ENCODE assay signal across 9 cellular contexts in genomic region chr1:29282924-29283803, GRCh38. TPM values are rescaled to one million over a fixed set of nuclear protein-coding genes. Genes with fewer than 3 reads are reported as not detected.
A peak's percentile ranks its signal among the peaks of the same experiment; 100 is the strongest.
DNase-seq lines count a peak whose midpoint lies in the region; ATAC-seq and TF ChIP-seq lines count a peak whose summit lies in the region.
"Had no signal": no experiment of that assay in that cellular context is flagged by ENCODE, and none has a peak within 500 bp of the region (broad histone marks: within the 10 kb centered on the region; RNA-seq: fewer than 3 reads in every experiment).

No MANE protein-coding gene starts in this region.

- H3K27me3 ChIP-seq in hepatocyte (no peaks in the 10 kb centered on the region), tibial nerve (no peaks in the 10 kb centered on the region)
- H3K27me3 ChIP-seq: SJSA1 had no signal

- H3K27ac Mint-ChIP-seq in activated CD4-positive, alpha-beta memory T cell treated with anti-CD3 and anti-CD28 coated beads for 36 hours, result no peak overlapping the region

- TF ChIP-seq CTCF in hepatocyte (IDR thresholded peaks at IDR 0.05; ENCODE audit: poor library complexity), result no peak
- no peak for TF ChIP-seq CTCF in tibial nerve (IDR thresholded peaks at IDR 0.05)

- no peak overlapping the region for H2AFZ ChIP-seq in hepatocyte

- no peak overlapping the region for H3K27ac ChIP-seq in hepatocyte
- peak overlapping the region in 2 of 4 donors; percentile 51 to 73 for H3K27ac ChIP-seq in tibial nerve
- H3K27ac ChIP-seq: SJSA1 had no signal

- no peaks in the 10 kb centered on the region for H3K9me3 Mint-ChIP-seq in activated CD4-positive, alpha-beta memory T cell treated with anti-CD3 and anti-CD28 coated beads for 36 hours

- TF ChIP-seq POLR2A in tibial nerve (IDR thresholded peaks at IDR 0.05), result no peak

- H3K4me1 Mint-ChIP-seq in activated CD4-positive, alpha-beta memory T cell treated with anti-CD3 and anti-CD28 coated beads for 36 hours (ENCODE audit: low read depth), result peaks cover 4% of the 10 kb centered on the region

- intact Hi-C loops in activated CD4-positive, alpha-beta memory T cell treated with anti-CD3 and anti-CD28 coated beads for 36 hours (cut with micrococcal nuclease), result no loop called here

- TF ChIP-seq EP300 in tibial nerve (IDR thresholded peaks at IDR 0.05), result no peak

- no peaks in the 10 kb centered on the region for H3K36me3 ChIP-seq in hepatocyte (replicated peaks; ENCODE audit: insufficient read depth, low read depth)
- H3K36me3 ChIP-seq in tibial nerve, result peaks cover 0 to 36% (median 0%) of the 10 kb centered on the region in 3 donors
- H3K36me3 ChIP-seq: SJSA1 had no signal

- H3K4me3 Mint-ChIP-seq in activated CD4-positive, alpha-beta memory T cell treated with anti-CD3 and anti-CD28 coated beads for 36 hours, result no peak overlapping the region

- no peak overlapping the region for H3K4me3 ChIP-seq in hepatocyte
- peak overlapping the region in 1 of 4 donors; percentile 24 for H3K4me3 ChIP-seq in tibial nerve
- H3K4me3 ChIP-seq: SJSA1 had no signal

- POLR2A ChIA-PET in activated CD4-positive, alpha-beta memory T cell treated with anti-CD3 and anti-CD28 coated beads for 36 hours (lab: Charles Lee), result no interaction called here

- ATAC-seq in GM21423 (IDR thresholded peaks at IDR 0.05; ENCODE audit: unreplicated experiment), result no peak
- no peak for ATAC-seq in GM18909 (IDR thresholded peaks at IDR 0.05; ENCODE audit: poor library complexity, unreplicated experiment)

- no peak overlapping the region for H3K4me2 ChIP-seq in hepatocyte

- no peaks in the 10 kb centered on the region for H3K9me2 ChIP-seq in hepatocyte (replicated peaks; ENCODE audit: insufficient read depth)

- no peaks in the 10 kb centered on the region for H4K20me1 ChIP-seq in hepatocyte (ENCODE audit: insufficient read depth, poor library complexity, severe bottlenecking)

- no peaks in the 10 kb centered on the region for H3K36me3 Mint-ChIP-seq in activated CD4-positive, alpha-beta memory T cell treated with anti-CD3 and anti-CD28 coated beads for 36 hours

- WGBS in hepatocyte (ENCODE audit: low lambda C conversion rate, missing lambda C conversion rate), result 38% methylated on average over 6 of the region's 16 CpGs
- 24 to 31% methylated on average over 16 of the region's 16 CpGs for WGBS in tibial nerve, 2 donors

- no peaks in the 10 kb centered on the region for H3K27me3 Mint-ChIP-seq in activated CD4-positive, alpha-beta memory T cell treated with anti-CD3 and anti-CD28 coated beads for 36 hours

- H3K79me2 ChIP-seq in hepatocyte, result no peaks in the 10 kb centered on the region

- no peaks in the 10 kb centered on the region for H3K4me1 ChIP-seq in hepatocyte (ENCODE audit: insufficient read depth)
- peaks cover 0 to 35% (median 0%) of the 10 kb centered on the region in 4 donors for H3K4me1 ChIP-seq in tibial nerve

- CTCF ChIA-PET in activated CD4-positive, alpha-beta memory T cell treated with anti-CD3 and anti-CD28 coated beads for 36 hours (lab: Charles Lee), result no interaction called here

- H3K9me3 ChIP-seq in hepatocyte (ENCODE audit: low read depth) (no peaks in the 10 kb centered on the region), tibial nerve (no peaks in the 10 kb centered on the region)
- H3K9me3 ChIP-seq: SJSA1 had no signal

- DNase-seq in EH (ENCODE audit: low read depth), result peak; percentile 77
- peak; percentile 35 for DNase-seq in HuH-7.5 (ENCODE audit: low spot score)
- DNase-seq in activated CD4-positive, alpha-beta memory T cell treated with anti-CD3 and anti-CD28 coated beads for 36 hours, result peak; percentile 43
- peak; percentile 72 for DNase-seq in hepatocyte (ENCODE audit: low spot score)
- peak; percentile 46 to 48 for DNase-seq in tibial nerve (ENCODE audit: low spot score in 2 of 2)
- no peak for DNase-seq in NCI-H1694 treated with DMSO at 0.1 percent for 48 hours (lab: John Stamatoyannopoulos, UW)

RNA-seq across cellular contexts. Expression of gene PTPRU, which starts 46.8 kb away (rescaled TPM):
- under 1 TPM; 0.17 to 0.85 TPM for total RNA-seq in activated CD4-positive, alpha-beta memory T cell treated with anti-CD3 and anti-CD28 coated beads for 36 hours
- total RNA-seq in hepatocyte (29.6 and 34.3 TPM in 2 replicates), tibial nerve (10 to 100 TPM; 52.1 to 75.6 (median 63.7) TPM)
- 29.9 and 38.7 TPM in 2 replicates for polyA plus RNA-seq in hepatocyte

RNA-seq across cellular contexts. Expression of gene MECR, which starts 52.4 kb away (rescaled TPM):
- total RNA-seq in activated CD4-positive, alpha-beta memory T cell treated with anti-CD3 and anti-CD28 coated beads for 36 hours, result 10 to 100 TPM; 34.7 to 37.2 TPM
- total RNA-seq in hepatocyte (10.8 and 14.2 TPM in 2 replicates), tibial nerve (10 to 100 TPM; 18.8 to 34.2 (median 22.9) TPM)
- 32.6 and 35.2 TPM in 2 replicates for polyA plus RNA-seq in hepatocyte

Comparison
In these comparisons a context has a peak if more than half of its experiments do, and no peak if none do; other contexts are left out.
1. RNA of gene PTPRU, which starts 46.8 kb away (total RNA-seq): 52.1 to 75.6 TPM in tibial nerve and 29.6 to 34.3 TPM in hepatocyte; 0.17 to 0.85 TPM in activated CD4-positive, alpha-beta memory T cell treated with anti-CD3 and anti-CD28 coated beads for 36 hours; every median in the first group is over 10 times any median in the second.